ENCODE assay signal across 10 cellular contexts in genomic region chr4:69317669-69318298, GRCh38. TPM values are rescaled to one million over a fixed set of nuclear protein-coding genes. Genes with fewer than 3 reads are reported as not detected.
DNase-seq lines count a peak whose midpoint lies in the region; ATAC-seq, FAIRE-seq and TF ChIP-seq lines count a peak whose summit lies in the region.
"Not testable (repeated sequence)": the region's sequence is repeated elsewhere in the genome, so short reads cannot be mapped to it uniquely, and the experiment has no call there.
"Had no signal": no experiment of that assay in that cellular context is flagged by ENCODE, and none has a peak within 500 bp of the region (broad histone marks: within the 10 kb centered on the region; RNA-seq: fewer than 3 reads in every experiment).

No MANE protein-coding gene starts in this region.

- H3K9ac ChIP-seq in Loucy (ENCODE audit: low read depth, low read length, poor library complexity, severe bottlenecking), result not testable (repeated sequence)

- H3K27ac ChIP-seq in A549, result 0 out of 6 replicates have a peak overlapping the region, but pooled peaks of 1 of the 2 experiments have one; percentile 3

- not testable (repeated sequence) for TF ChIP-seq EP300 in A549 (IDR thresholded peaks at IDR 0.05)

- not testable (repeated sequence) for H3K27me3 ChIP-seq in Loucy (ENCODE audit: insufficient read depth, low read length, poor library complexity, severe bottlenecking)

- H3K36me3 Mint-ChIP-seq in glutamatergic neuron (ENCODE audit: unreplicated experiment); neural crest cell (ENCODE audit: low read depth): not testable (repeated sequence)

- not testable (repeated sequence) for H3K9me3 ChIP-seq in A549; Loucy (ENCODE audit: insufficient read depth, low read depth, low read length)

- H3K27ac Mint-ChIP-seq in glutamatergic neuron (ENCODE audit: unreplicated experiment); neural crest cell (ENCODE audit: unreplicated experiment): not testable (repeated sequence)

- POLR2A ChIA-PET in A549 (lab: Yijun Ruan, JAX); HEK293T (lab: Yijun Ruan, JAX): not testable (repeated sequence)

- not testable (repeated sequence) for TF ChIP-seq POLR2A in A549 (IDR thresholded peaks at IDR 0.05; ENCODE audit: low read length)

- H3K4me2 ChIP-seq in A549, result peak overlapping the region; percentile 50; the same call in 2 of the 3 replicates
- H3K4me2 ChIP-seq in Loucy (ENCODE audit: low read depth, low read length, poor library complexity, severe bottlenecking), result not testable (repeated sequence)

- H4K20me1 ChIP-seq in Loucy (ENCODE audit: insufficient read depth, low read length, poor library complexity, severe bottlenecking), result not testable (repeated sequence)

- H3K79me2 ChIP-seq in Loucy (ENCODE audit: insufficient read depth, low read length), result not testable (repeated sequence)

- CTCF ChIA-PET in A549 (lab: Yijun Ruan, JAX) (interaction anchor here (0.6 to 1.5 kb wide), 9 partner anchors 9 to 1251 kb away, joined by 3 to 6 read pairs (median 3); no protein-coding TSS in a partner anchor), HEK293T (lab: Yijun Ruan, JAX) (interaction anchor here (0.6 to 1.1 kb wide), 4 partner anchors 207 to 481 kb away, joined by 3 to 4 read pairs (median 3); no protein-coding TSS in a partner anchor)

- TF ChIP-seq RAD21 in A549 (conservative IDR thresholded peaks at IDR 0.05 in 1 of 2, IDR thresholded peaks at IDR 0.05 in 1 of 2), result peak; percentile 53 to 61

- not testable (repeated sequence) for H3K4me3 ChIP-seq in A549; Loucy (ENCODE audit: low read length, poor library complexity, severe bottlenecking)

- peak; percentile 43 to 54; a peak in 4 of 6 replicates for ATAC-seq in A549

- not testable (repeated sequence) for H3K4me1 ChIP-seq in A549; Loucy (ENCODE audit: insufficient read depth, low read length, poor library complexity, severe bottlenecking)

- DNase-seq in A549 (ENCODE audit: low read depth in 1 of 2, low spot score in 1 of 2) (peak in 1 of 2 experiments; percentile 19), RPMI8226 (peak; percentile 7), astrocyte of the hippocampus (ENCODE audit: low read depth, low spot score) (peak; percentile 19), glutamatergic neuron (peak; percentile 26), neural crest cell (ENCODE audit: low read depth, low spot score) (peak; percentile 50)
- DNase-seq in HEK293T (ENCODE audit: extremely low spot score), result not testable (repeated sequence)

- H3K9me2 ChIP-seq in Loucy (replicated peaks; ENCODE audit: low read depth, low read length), result not testable (repeated sequence)

- not testable (repeated sequence) for H3K4me3 Mint-ChIP-seq in glutamatergic neuron (ENCODE audit: unreplicated experiment); neural crest cell

- H3K9me3 Mint-ChIP-seq in glutamatergic neuron (ENCODE audit: unreplicated experiment); neural crest cell: not testable (repeated sequence)

- TF ChIP-seq CTCF in A549 (IDR thresholded peaks at IDR 0.05) (peak; percentile 46), GM12874 (IDR thresholded peaks at IDR 0.05; ENCODE audit: insufficient read depth, low read depth, low read length) (peak; percentile 46; the same call in 1 of the 2 replicates), Loucy (conservative IDR thresholded peaks at IDR 0.05; ENCODE audit: low read length) (peak; percentile 69), glutamatergic neuron (IDR thresholded peaks at IDR 0.05; ENCODE audit: partially characterized antibody, unreplicated experiment) (peak; percentile 74), neural crest cell (conservative IDR thresholded peaks at IDR 0.05) (peak; percentile 79)

- not testable (repeated sequence) for H3K36me3 ChIP-seq in Loucy (ENCODE audit: insufficient read depth, low read length)

- H3K27me3 Mint-ChIP-seq in glutamatergic neuron (ENCODE audit: unreplicated experiment); neural crest cell (ENCODE audit: low read depth): not testable (repeated sequence)

- H3K4me1 Mint-ChIP-seq in glutamatergic neuron (ENCODE audit: low read depth, unreplicated experiment); neural crest cell: not testable (repeated sequence)

- not testable (repeated sequence) for H2AFZ ChIP-seq in Loucy (ENCODE audit: low read length)

- WGBS in A549 (ENCODE audit: missing lambda C conversion rate), result 18% methylated on average over 3 of the region's 3 CpGs

- FAIRE-seq in A549 (lab: Jason Lieb, UNC), result not testable (repeated sequence)

- not testable (repeated sequence) for H3F3A ChIP-seq in Loucy (ENCODE audit: low read depth)

TF ChIP-seq in A549, 52 proteins besides CTCF, POLR2A, EP300 and RAD21:
- peak; percentile 59 for TF ChIP-seq SMC3 (IDR thresholded peaks at IDR 0.05)

TF ChIP-seq in HEK293T, 16 proteins besides CTCF, POLR2A, EP300 and RAD21:
- TF ChIP-seq ZNF384 (IDR thresholded peaks at IDR 0.05), result peak; percentile 88; the same call in 1 of the 2 replicates

RNA-seq across cellular contexts. Expression of gene UGT2B28, which starts 37.5 kb away (rescaled TPM):
- 0.22 and 0.29 TPM in 2 replicates for polyA plus RNA-seq in A549 (2011; rRNA removed)
- not detected in 2 replicates for polyA plus RNA-seq in A549 (2012; cell fraction: cytosol; rRNA removed)
- polyA plus RNA-seq in A549 (2012; cell fraction: nucleus; rRNA removed), result not detected in 2 replicates
- 0.08 TPM in 1 of 3 replicates, not detected in the others for polyA plus RNA-seq in A549 (2017; fragmentation: RNase III; extraction: RNeasy Plus Mini Kit Qiagen cat#74134 plus additional on column Dnase treatment)
- polyA minus RNA-seq in A549 (2011; rRNA and poly(A)+ RNA removed), result 0.15 TPM in 1 of 2 replicates, not detected in the other
- not detected for total RNA-seq in glutamatergic neuron (ENCODE audit: unreplicated experiment)
- not detected in 2 replicates for total RNA-seq in neural crest cell
- total RNA-seq: A673, psoas muscle had no signal
- polyA plus RNA-seq: psoas muscle had no signal
